In genomic region chr10:51910189-51910588, GRCh38 we compare ENCODE assay signal across 12 cellular contexts.
DNase-seq lines count a peak whose midpoint lies in the region; ATAC-seq and TF ChIP-seq lines count a peak whose summit lies in the region.
"Had no signal": no experiment of that assay in that cellular context is flagged by ENCODE, and none has a peak within 500 bp of the region (broad histone marks: within the 10 kb centered on the region; RNA-seq: fewer than 3 reads in every experiment).

No MANE protein-coding gene starts in this region.

- peak; percentile 92 for ATAC-seq in GM23338
- no peak for ATAC-seq in omental fat pad (ENCODE audit: low FRiP score)
- no peak for ATAC-seq in GM18873 (IDR thresholded peaks at IDR 0.05; ENCODE audit: low FRiP score, unreplicated experiment)

- H2BK120ac ChIP-seq in mesendoderm (ENCODE audit: low read depth, low read length): no peak overlapping the region

- H2AK5ac ChIP-seq in mesendoderm (ENCODE audit: low read length): no peak overlapping the region

- no peak overlapping the region for H3K23ac ChIP-seq in mesendoderm (ENCODE audit: low read length)

- H3K4me2 ChIP-seq in GM23338 (peak overlapping the region; percentile 40; the same call in 1 of the 2 replicates), mesendoderm (ENCODE audit: low read length) (no peak overlapping the region)

- peaks cover 15% of the 10 kb centered on the region for H3K36me3 Mint-ChIP-seq in GM23338 (ENCODE audit: low read depth)
- H3K36me3 Mint-ChIP-seq in glutamatergic neuron (ENCODE audit: unreplicated experiment): no peaks in the 10 kb centered on the region

- H2BK15ac ChIP-seq in mesendoderm (replicated peaks; ENCODE audit: low read depth): no peak overlapping the region

- H3K4me3 Mint-ChIP-seq in GM23338 (peak overlapping the region; percentile 43), glutamatergic neuron (ENCODE audit: unreplicated experiment) (no peak overlapping the region)

- H3K4me1 Mint-ChIP-seq in GM23338 (peaks cover 66% of the 10 kb centered on the region), glutamatergic neuron (ENCODE audit: low read depth, unreplicated experiment) (peaks cover 46% of the 10 kb centered on the region)

- H3K36me3 ChIP-seq in GM23338 (ENCODE audit: insufficient read depth) (no peaks in the 10 kb centered on the region), mesendoderm (ENCODE audit: control insufficient read depth, insufficient read depth, low read length) (no peaks in the 10 kb centered on the region)

- no peak overlapping the region for H4K5ac ChIP-seq in mesendoderm (ENCODE audit: low read length)

- no peaks in the 10 kb centered on the region for H3K79me1 ChIP-seq in mesendoderm (ENCODE audit: low read length)

- no peaks in the 10 kb centered on the region for H4K20me1 ChIP-seq in GM23338 (replicated peaks; ENCODE audit: insufficient read depth)

- no peaks in the 10 kb centered on the region for H3F3A ChIP-seq in GM23338 (replicated peaks; ENCODE audit: low read depth)

- no peak overlapping the region for H3K56ac ChIP-seq in mesendoderm (ENCODE audit: low read length)

- H3K27ac ChIP-seq in GM23338 (ENCODE audit: low read depth) (peak overlapping the region; percentile 61), mesendoderm (ENCODE audit: low read depth, low read length) (no peak overlapping the region)
- H3K27ac ChIP-seq: SK-N-MC had no signal

- no peak for TF ChIP-seq CTCF in GM23338 (conservative IDR thresholded peaks at IDR 0.05; ENCODE audit: low read depth in 2 of 2)
- no peak for TF ChIP-seq CTCF in glutamatergic neuron (IDR thresholded peaks at IDR 0.05; ENCODE audit: partially characterized antibody, unreplicated experiment)
- no peak for TF ChIP-seq CTCF in omental fat pad (IDR thresholded peaks at IDR 0.05)

- H3K27me3 ChIP-seq in GM23338 (ENCODE audit: insufficient read depth): peaks cover 52% of the 10 kb centered on the region
- no peaks in the 10 kb centered on the region for H3K27me3 ChIP-seq in mesendoderm (ENCODE audit: insufficient read depth, low read length, poor library complexity)

- no peaks in the 10 kb centered on the region for H3K79me2 ChIP-seq in GM23338 (replicated peaks; ENCODE audit: insufficient read depth)
- H3K79me2 ChIP-seq in mesendoderm (ENCODE audit: control insufficient read depth, insufficient read depth, low read length): no peaks in the 10 kb centered on the region

- H3K4me1 ChIP-seq in GM23338 (ENCODE audit: insufficient read depth) (peaks cover 57% of the 10 kb centered on the region), mesendoderm (ENCODE audit: control insufficient read depth, low read depth, low read length) (peaks cover 4% of the 10 kb centered on the region)

- peak; percentile 96 for DNase-seq in GM23338 (ENCODE audit: low spot score)
- peak; percentile 40 for DNase-seq in NCI-H2171 treated with DMSO at 0.1 percent for 48 hours (lab: John Stamatoyannopoulos, UW)
- no peak for DNase-seq in glutamatergic neuron
- peak; percentile 54 for DNase-seq in mesendoderm
- DNase-seq in omental fat pad (ENCODE audit: low spot score): no peak
- DNase-seq in cerebellar nuclear complex (lab: John Stamatoyannopoulos, UW): no peak
- DNase-seq in activated CD8-positive, alpha-beta memory T cell treated with anti-CD3 and anti-CD28 coated beads for 24 hours: no peak
- DNase-seq: NCI-H187 treated with DMSO at 0.1 percent for 48 hours, NCI-H510A, Right ventricle myocardium superior had no signal

- H3K4ac ChIP-seq in mesendoderm (ENCODE audit: low read depth, low read length): no peak overlapping the region

- H4K8ac ChIP-seq in mesendoderm (ENCODE audit: low read depth, low read length): no peak overlapping the region

- no peak overlapping the region for H2AFZ ChIP-seq in GM23338

- no peak overlapping the region for H3K18ac ChIP-seq in mesendoderm (ENCODE audit: low read length)

- no peak overlapping the region for H2BK5ac ChIP-seq in mesendoderm (ENCODE audit: low read length)

- H3K27me3 Mint-ChIP-seq in GM23338 (ENCODE audit: insufficient read depth, low read depth, poor library complexity) (peaks cover 37% of the 10 kb centered on the region), glutamatergic neuron (ENCODE audit: unreplicated experiment) (no peaks in the 10 kb centered on the region)

- no peak overlapping the region for H3K9ac ChIP-seq in mesendoderm (ENCODE audit: low read length)

- no peaks in the 10 kb centered on the region for H3K9me2 ChIP-seq in GM23338 (ENCODE audit: insufficient read depth)

- H3K4me3 ChIP-seq in GM23338 (peak overlapping the region; percentile 17), mesendoderm (ENCODE audit: low read length) (no peak overlapping the region)
- H3K4me3 ChIP-seq: SK-N-MC had no signal

- peak overlapping the region; percentile 87 for H3K27ac Mint-ChIP-seq in GM23338
- peak overlapping the region; percentile 16 for H3K27ac Mint-ChIP-seq in glutamatergic neuron (ENCODE audit: unreplicated experiment)

- H3K9me3 Mint-ChIP-seq in GM23338 (peaks cover 7% of the 10 kb centered on the region), glutamatergic neuron (ENCODE audit: unreplicated experiment) (peaks cover 6% of the 10 kb centered on the region)

TF ChIP-seq in GM23338, 12 proteins besides CTCF, POLR2A, EP300 and RAD21 (continues in another document):
- TF ChIP-seq REST (IDR thresholded peaks at IDR 0.05; ENCODE audit: unreplicated experiment): no peak
- TF ChIP-seq EZH2phosphoT487 (IDR thresholded peaks at IDR 0.05; ENCODE audit: unreplicated experiment): no peak
- TF ChIP-seq EZH2 (IDR thresholded peaks at IDR 0.05; ENCODE audit: low read depth, unreplicated experiment): no peak

Comparison
In these comparisons a context has a peak if more than half of its experiments do, and no peak if none do; other contexts are left out.
1. DNase-seq: peak in GM23338 (single experiment), NCI-H2171 treated with DMSO at 0.1 percent for 48 hours (single experiment) and mesendoderm (single experiment); none in glutamatergic neuron (single experiment), omental fat pad (single experiment), cerebellar nuclear complex (0 of 2) and activated CD8-positive, alpha-beta memory T cell treated with anti-CD3 and anti-CD28 coated beads for 24 hours (single experiment).